Comparison of ENCODE assay signal across 7 cellular contexts in the genomic region with DNA sequence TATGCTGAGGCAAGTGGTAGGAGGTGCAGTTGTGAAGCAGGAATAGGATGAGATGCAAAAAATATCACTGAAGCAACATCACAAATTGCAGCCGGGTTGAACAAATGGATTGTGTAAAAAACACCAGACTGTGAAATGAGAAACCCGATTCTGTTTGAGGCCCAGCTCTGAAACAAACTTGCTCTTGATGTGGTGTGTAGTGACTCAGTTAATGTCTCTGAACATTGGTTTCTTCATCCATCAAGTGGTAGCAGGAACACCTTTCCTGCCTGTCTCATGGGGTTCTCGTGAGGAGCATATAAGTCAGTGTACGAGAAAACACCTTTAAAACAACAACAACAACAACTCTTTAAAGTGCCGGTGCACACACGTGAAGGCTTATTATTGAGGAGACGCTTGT. TPM values are rescaled to one million over a fixed set of nuclear protein-coding genes. Genes with fewer than 3 reads are reported as not detected.
"Had no signal": no experiment of that assay in that cellular context is flagged by ENCODE, and none has a peak within 500 bp of the region (broad histone marks: within the 10 kb centered on the region; RNA-seq: fewer than 3 reads in every experiment).

No MANE protein-coding gene starts in this region.

RNA-seq across cellular contexts. Expression of a gene that starts 18.2 kb away (rescaled TPM):
- total RNA-seq: GM23248, H4, H7, HFFc6, HT1080, IMR-90, K562 had no signal
